ENCODE assay signal across 15 cellular contexts in genomic region chr2:121527009-121527682, GRCh38. TPM values are rescaled to one million over a fixed set of nuclear protein-coding genes. Genes with fewer than 3 reads are reported as not detected.
DNase-seq lines count a peak whose midpoint lies in the region; ATAC-seq lines count a peak whose summit lies in the region.
"Had no signal": no experiment of that assay in that cellular context is flagged by ENCODE, and none has a peak within 500 bp of the region (broad histone marks: within the 10 kb centered on the region; RNA-seq: fewer than 3 reads in every experiment).

No MANE protein-coding gene starts in this region.

- peak; percentile 37 for ATAC-seq in activated naive CD8-positive, alpha-beta T cell treated with anti-CD3 and anti-CD28 coated beads, Interleukin-2, amount 50 U/mL, for 24 hours
- ATAC-seq in natural killer cell treated with Interleukin-12 subunit alpha and Interleukin-12 subunit beta and Interleukin-15 and Interleukin-18, amount 100 ng/mL, for 72 hours = no peak
- ATAC-seq in stimulated activated effector memory CD8-positive, alpha-beta T cell treated with anti-CD3 and anti-CD28 coated beads, Interleukin-12 subunit alpha, Interleukin-12 subunit beta, amount 100 ng/mL, for 72 hours = peak; percentile 19
- ATAC-seq in HG03521 (IDR thresholded peaks at IDR 0.05; ENCODE audit: unreplicated experiment) = no peak
- ATAC-seq: WTC11 had no signal

- peak overlapping the region; percentile 86 for H3K27ac Mint-ChIP-seq in activated naive CD8-positive, alpha-beta T cell treated with anti-CD3 and anti-CD28 coated beads, Interleukin-2, amount 50 U/mL, for 24 hours
- peak overlapping the region in 1 of 2 donors; percentile 70 for H3K27ac Mint-ChIP-seq in natural killer cell treated with Interleukin-12 subunit alpha and Interleukin-12 subunit beta and Interleukin-15 and Interleukin-18, amount 100 ng/mL, for 72 hours
- peak overlapping the region; percentile 82 for H3K27ac Mint-ChIP-seq in stimulated activated effector memory CD8-positive, alpha-beta T cell treated with anti-CD3 and anti-CD28 coated beads, Interleukin-12 subunit alpha, Interleukin-12 subunit beta, amount 100 ng/mL, for 72 hours
- H3K27ac Mint-ChIP-seq: B cell had no signal

- peak overlapping the region; percentile 59 for H3K4me3 Mint-ChIP-seq in activated naive CD8-positive, alpha-beta T cell treated with anti-CD3 and anti-CD28 coated beads, Interleukin-2, amount 50 U/mL, for 24 hours
- peak overlapping the region; percentile 9 for H3K4me3 Mint-ChIP-seq in natural killer cell treated with Interleukin-12 subunit alpha and Interleukin-12 subunit beta and Interleukin-15 and Interleukin-18, amount 100 ng/mL, for 72 hours
- H3K4me3 Mint-ChIP-seq in stimulated activated effector memory CD8-positive, alpha-beta T cell treated with anti-CD3 and anti-CD28 coated beads, Interleukin-12 subunit alpha, Interleukin-12 subunit beta, amount 100 ng/mL, for 72 hours = peak overlapping the region; percentile 25
- H3K4me3 Mint-ChIP-seq: B cell, WTC11 had no signal

- no peaks in the 10 kb centered on the region for H3K27me3 Mint-ChIP-seq in activated naive CD8-positive, alpha-beta T cell treated with anti-CD3 and anti-CD28 coated beads, Interleukin-2, amount 50 U/mL, for 24 hours
- H3K27me3 Mint-ChIP-seq in natural killer cell treated with Interleukin-12 subunit alpha and Interleukin-12 subunit beta and Interleukin-15 and Interleukin-18, amount 100 ng/mL, for 72 hours = no peaks in the 10 kb centered on the region
- H3K27me3 Mint-ChIP-seq: B cell had no signal

- DNase-seq in activated T-cell treated with anti-CD3 and anti-CD28 coated beads for 48 hours (ENCODE audit: low read depth) (peak; percentile 43), activated T-cell treated with anti-CD3 and anti-CD28 coated beads for 4 hours (no peak), posterior cingulate gyrus (no peak), NCI-H146 (lab: John Stamatoyannopoulos, UW) (no peak)
- peak; percentile 49 for DNase-seq in activated naive CD8-positive, alpha-beta T cell treated with anti-CD3 and anti-CD28 coated beads, Interleukin-2, amount 50 U/mL, for 24 hours
- no peak for DNase-seq in natural killer cell treated with Interleukin-12 subunit alpha and Interleukin-12 subunit beta and Interleukin-15 and Interleukin-18, amount 100 ng/mL, for 72 hours (ENCODE audit: low spot score)
- DNase-seq in stimulated activated effector memory CD8-positive, alpha-beta T cell treated with anti-CD3 and anti-CD28 coated beads, Interleukin-12 subunit alpha, Interleukin-12 subunit beta, amount 100 ng/mL, for 72 hours (ENCODE audit: low spot score in 2 of 2) = no peak
- DNase-seq: effector CD8-positive, alpha-beta T cell; EL; NCI-H187; NK-92 treated with Interleukin-12 subunit alpha and Interleukin-12 subunit beta, amount 100 ng/mL, for 24 hours had no signal

- H3K4me1 Mint-ChIP-seq in activated naive CD8-positive, alpha-beta T cell treated with anti-CD3 and anti-CD28 coated beads, Interleukin-2, amount 50 U/mL, for 24 hours = peaks cover 59% of the 10 kb centered on the region
- H3K4me1 Mint-ChIP-seq in natural killer cell treated with Interleukin-12 subunit alpha and Interleukin-12 subunit beta and Interleukin-15 and Interleukin-18, amount 100 ng/mL, for 72 hours (ENCODE audit: low read depth in 2 of 2) = peaks cover 34 to 47% of the 10 kb centered on the region in 2 donors
- peaks cover 49% of the 10 kb centered on the region for H3K4me1 Mint-ChIP-seq in stimulated activated effector memory CD8-positive, alpha-beta T cell treated with anti-CD3 and anti-CD28 coated beads, Interleukin-12 subunit alpha, Interleukin-12 subunit beta, amount 100 ng/mL, for 72 hours

- peaks cover 3% of the 10 kb centered on the region for H3K9me3 Mint-ChIP-seq in activated naive CD8-positive, alpha-beta T cell treated with anti-CD3 and anti-CD28 coated beads, Interleukin-2, amount 50 U/mL, for 24 hours
- H3K9me3 Mint-ChIP-seq in natural killer cell treated with Interleukin-12 subunit alpha and Interleukin-12 subunit beta and Interleukin-15 and Interleukin-18, amount 100 ng/mL, for 72 hours = no peaks in the 10 kb centered on the region
- H3K9me3 Mint-ChIP-seq in stimulated activated effector memory CD8-positive, alpha-beta T cell treated with anti-CD3 and anti-CD28 coated beads, Interleukin-12 subunit alpha, Interleukin-12 subunit beta, amount 100 ng/mL, for 72 hours = no peaks in the 10 kb centered on the region
- H3K9me3 Mint-ChIP-seq: WTC11 had no signal

- intact Hi-C loops in posterior cingulate gyrus (cut with DNase I) = no loop called here

- peaks cover 45% of the 10 kb centered on the region for H3K36me3 Mint-ChIP-seq in activated naive CD8-positive, alpha-beta T cell treated with anti-CD3 and anti-CD28 coated beads, Interleukin-2, amount 50 U/mL, for 24 hours (ENCODE audit: low read depth)
- H3K36me3 Mint-ChIP-seq in natural killer cell treated with Interleukin-12 subunit alpha and Interleukin-12 subunit beta and Interleukin-15 and Interleukin-18, amount 100 ng/mL, for 72 hours = peaks cover 9% of the 10 kb centered on the region
- H3K36me3 Mint-ChIP-seq in stimulated activated effector memory CD8-positive, alpha-beta T cell treated with anti-CD3 and anti-CD28 coated beads, Interleukin-12 subunit alpha, Interleukin-12 subunit beta, amount 100 ng/mL, for 72 hours = peaks cover 94% of the 10 kb centered on the region

RNA-seq across cellular contexts. Expression of gene RNU4ATAC, which starts 3.5 kb away (rescaled TPM):
- total RNA-seq in natural killer cell treated with Interleukin-12 subunit alpha and Interleukin-12 subunit beta and Interleukin-15 and Interleukin-18, amount 100 ng/mL, for 72 hours = not detected
- total RNA-seq: astrocyte, B cell, WTC11 had no signal

Comparison
In these comparisons a context has a peak if more than half of its experiments do, and no peak if none do; other contexts are left out.
1. DNase-seq: peak in activated T-cell treated with anti-CD3 and anti-CD28 coated beads for 48 hours (single experiment) and activated naive CD8-positive, alpha-beta T cell treated with anti-CD3 and anti-CD28 coated beads, Interleukin-2, amount 50 U/mL, for 24 hours (single experiment); none in activated T-cell treated with anti-CD3 and anti-CD28 coated beads for 4 hours (single experiment), natural killer cell treated with Interleukin-12 subunit alpha and Interleukin-12 subunit beta and Interleukin-15 and Interleukin-18, amount 100 ng/mL, for 72 hours (single experiment), stimulated activated effector memory CD8-positive, alpha-beta T cell treated with anti-CD3 and anti-CD28 coated beads, Interleukin-12 subunit alpha, Interleukin-12 subunit beta, amount 100 ng/mL, for 72 hours (0 of 2), posterior cingulate gyrus (0 of 10) and NCI-H146 (single experiment).
2. ATAC-seq: peak in activated naive CD8-positive, alpha-beta T cell treated with anti-CD3 and anti-CD28 coated beads, Interleukin-2, amount 50 U/mL, for 24 hours (single experiment) and stimulated activated effector memory CD8-positive, alpha-beta T cell treated with anti-CD3 and anti-CD28 coated beads, Interleukin-12 subunit alpha, Interleukin-12 subunit beta, amount 100 ng/mL, for 72 hours (single experiment); none in natural killer cell treated with Interleukin-12 subunit alpha and Interleukin-12 subunit beta and Interleukin-15 and Interleukin-18, amount 100 ng/mL, for 72 hours (0 of 2) and HG03521 (single experiment).
3. H3K4me3 Mint-ChIP-seq: peak in every context shown above with its lines; median percentile 59 in activated naive CD8-positive, alpha-beta T cell treated with anti-CD3 and anti-CD28 coated beads, Interleukin-2, amount 50 U/mL, for 24 hours; 25 in stimulated activated effector memory CD8-positive, alpha-beta T cell treated with anti-CD3 and anti-CD28 coated beads, Interleukin-12 subunit alpha, Interleukin-12 subunit beta, amount 100 ng/mL, for 72 hours; 9 in natural killer cell treated with Interleukin-12 subunit alpha and Interleukin-12 subunit beta and Interleukin-15 and Interleukin-18, amount 100 ng/mL, for 72 hours.